Comparison of ENCODE assay signal across 7 cellular contexts in the genomic region with DNA sequence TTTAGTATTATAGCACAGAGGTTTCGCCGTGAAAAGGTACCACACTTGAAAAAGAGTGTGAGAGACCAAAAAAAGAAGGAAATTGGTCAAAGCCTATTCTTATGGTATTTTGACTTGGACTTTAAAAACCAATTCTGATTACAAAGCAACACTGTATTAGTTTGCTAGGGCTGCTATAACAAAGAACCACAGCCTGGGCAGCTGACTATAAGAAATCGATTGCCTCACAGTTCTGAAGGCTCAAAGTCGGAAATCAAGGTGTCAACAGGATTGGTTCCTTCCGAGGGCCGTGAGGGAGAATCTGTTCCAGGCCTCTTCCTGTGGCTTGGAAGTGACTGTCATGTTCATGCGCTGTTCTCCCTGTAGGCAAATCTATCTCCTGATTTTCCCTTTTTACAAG. TPM values are rescaled to one million over a fixed set of nuclear protein-coding genes. Genes with fewer than 3 reads are reported as not detected.
"Had no signal": no experiment of that assay in that cellular context is flagged by ENCODE, and none has a peak within 500 bp of the region (broad histone marks: within the 10 kb centered on the region; RNA-seq: fewer than 3 reads in every experiment).

No MANE protein-coding gene starts in this region.

- FAIRE-seq: HTR-8/SVneo had no signal

- H3K27ac ChIP-seq: HL-60, KMS-11 had no signal

- DNase-seq: IMR-90, KBM-7, KG1 had no signal

- H3K4me2 ChIP-seq: KMS-11 had no signal

- H3K9ac ChIP-seq: KMS-11 had no signal

RNA-seq across cellular contexts. Expression of a gene that starts 17.9 kb away (rescaled TPM):
- total RNA-seq: HT1080, IMR-90 had no signal
- polyA plus RNA-seq: IMR-90 had no signal
